Comparison of ENCODE assay signal across 22 cellular contexts in the genomic region with DNA sequence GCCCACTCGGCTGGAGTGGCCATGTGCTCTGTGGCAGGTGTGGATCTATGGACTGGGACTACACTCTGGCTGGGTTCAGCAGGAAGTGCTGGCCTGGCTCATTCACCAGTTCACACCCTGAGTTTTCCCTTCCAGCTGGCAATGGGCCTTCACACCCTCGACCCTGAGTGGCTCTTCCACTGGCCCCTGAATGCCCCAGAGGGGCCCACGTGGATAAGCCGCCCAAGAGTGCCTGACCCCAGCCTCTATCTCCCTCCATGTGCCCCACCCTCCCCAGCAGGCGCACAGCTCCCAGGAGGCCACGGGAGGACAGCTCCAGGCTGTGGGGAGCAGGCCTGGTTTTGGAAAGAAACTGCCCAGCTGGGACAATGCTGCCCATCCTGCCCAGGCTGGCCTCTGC.
DNase-seq lines count a peak whose midpoint lies in the region; ATAC-seq, FAIRE-seq and TF ChIP-seq lines count a peak whose summit lies in the region.
"Had no signal": no experiment of that assay in that cellular context is flagged by ENCODE, and none has a peak within 500 bp of the region (broad histone marks: within the 10 kb centered on the region; RNA-seq: fewer than 3 reads in every experiment).

No MANE protein-coding gene starts in this region.

- in situ Hi-C loops in IMR-90 (cut with MboI; ENCODE audit: low sequenced_read_pairs): no loop called here

- H2BK15ac ChIP-seq in IMR-90 (ENCODE audit: low read depth, low read length): no peak overlapping the region

- peak overlapping the region; percentile 40 for H2AFZ ChIP-seq in IMR-90 (replicated peaks; ENCODE audit: low read length, poor library complexity)

- no peak overlapping the region for H4K5ac ChIP-seq in IMR-90 (ENCODE audit: low read depth, low read length)

- H2AK5ac ChIP-seq in IMR-90 (ENCODE audit: low read depth, low read length): no peak overlapping the region; the same call in 1 of the 2 replicates

- no peaks in the 10 kb centered on the region for H3K9me3 Mint-ChIP-seq in endothelial cell (ENCODE audit: unreplicated experiment)
- H3K9me3 Mint-ChIP-seq: CD8-positive, alpha-beta T cell; H9 had no signal

- intact Hi-C loops in IMR-90 (cut with micrococcal nuclease) (no loop called here), kidney (cut with DNase I) (no loop called here), testis (cut with DNase I; ENCODE audit: low total_unique reads) (no loop called here)

- no peak overlapping the region for H3K14ac ChIP-seq in IMR-90 (replicated peaks; ENCODE audit: low read depth, low read length)

- no peaks in the 10 kb centered on the region for H4K20me1 ChIP-seq in IMR-90 (ENCODE audit: insufficient read depth, low read length)

- H3K36me3 Mint-ChIP-seq in endothelial cell (ENCODE audit: low read depth, unreplicated experiment): no peaks in the 10 kb centered on the region
- H3K36me3 Mint-ChIP-seq: CD8-positive, alpha-beta T cell had no signal

- WGBS in IMR-90 (ENCODE audit: extremely low coverage in 2 of 2, insufficient read length in 1 of 2), 2 experiments: no CpG with 5 or more reads among the region's 6 CpGs
- 58 to 67% methylated on average over 5 to 6 of the region's 6 CpGs for WGBS in testis, 2 donors

- POLR2A ChIA-PET in IMR-90 (lab: Charles Lee; ENCODE audit: unreplicated experiment): no interaction called here

- dilution Hi-C loops in IMR-90 (cut with HindIII; ENCODE audit: low sequenced_read_pairs, unreplicated experiment): no loop called here

- no peak overlapping the region for H3K27ac Mint-ChIP-seq in endothelial cell (ENCODE audit: unreplicated experiment)
- H3K27ac Mint-ChIP-seq: CD8-positive, alpha-beta T cell; H9 had no signal

- H3K9me3 ChIP-seq in IMR-90 (ENCODE audit: control insufficient read depth, insufficient read depth, low read length) (no peaks in the 10 kb centered on the region), kidney (ENCODE audit: control insufficient read depth in 1 of 2, low read length in 2 of 2) (no peaks in the 10 kb centered on the region), testis (no peaks in the 10 kb centered on the region)

- H2AK9ac ChIP-seq in IMR-90 (replicated peaks; ENCODE audit: low read depth, low read length, poor library complexity): no peak overlapping the region

- H2BK5ac ChIP-seq in IMR-90 (ENCODE audit: low read depth, low read length, poor library complexity, severe bottlenecking): no peak overlapping the region

- H3K4me3 Mint-ChIP-seq in endothelial cell (ENCODE audit: unreplicated experiment): no peak overlapping the region
- H3K4me3 Mint-ChIP-seq: CD8-positive, alpha-beta T cell; H9 had no signal

- BruUV-seq in IMR-90 (replicated peaks; lab: Mats Ljungman, UMichigan): no TSS peak

- no peaks in the 10 kb centered on the region for H3K79me1 ChIP-seq in IMR-90 (ENCODE audit: low read depth in 1 of 2, low read length in 2 of 2)

- H3K27ac ChIP-seq in IMR-90 (ENCODE audit: insufficient read depth, low read length) (no peak overlapping the region), kidney (ENCODE audit: low read depth in 2 of 2, low read length in 2 of 2) (no peak overlapping the region), testis (no peak overlapping the region)
- H3K27ac ChIP-seq: 22Rv1, HL-60 had no signal

- no peaks in the 10 kb centered on the region for H3K9me1 ChIP-seq in IMR-90 (ENCODE audit: insufficient read depth, low read length)

- H2BK120ac ChIP-seq in IMR-90 (ENCODE audit: low read depth, low read length): no peak overlapping the region

- H3K4me2 ChIP-seq in IMR-90 (ENCODE audit: low read depth, low read length): no peak overlapping the region

- TF ChIP-seq POLR2A in IMR-90 (IDR thresholded peaks at IDR 0.05; ENCODE audit: low read depth, low read length) (no peak), testis (IDR thresholded peaks at IDR 0.05) (no peak)

- TF ChIP-seq RAD21 in IMR-90 (IDR thresholded peaks at IDR 0.05; ENCODE audit: low read length): no peak

- H3K18ac ChIP-seq in IMR-90 (ENCODE audit: low read depth, low read length): no peak overlapping the region

- no peak for ATAC-seq in IMR-90 (ENCODE audit: low read depth)
- ATAC-seq: CD8-positive, alpha-beta T cell; GM12878 had no signal

- CTCF ChIA-PET in IMR-90 (lab: Yijun Ruan, JAX): no interaction called here

- FAIRE-seq in kidney (lab: Jason Lieb, UNC): no peak
- FAIRE-seq: GM12878, HepG2 had no signal

- DNase-seq in NCI-H1092 treated with DMSO at 0.1 percent for 48 hours (lab: John Stamatoyannopoulos, UW) (peak; percentile 12), NCI-H1092 (lab: John Stamatoyannopoulos, UW) (no peak), IMR-90 (no peak), kidney (peak; percentile 46), testis (peak; percentile 50), endothelial cell (ENCODE audit: low spot score) (no peak), cerebellar cortex (ENCODE audit: low spot score) (no peak), iPS-NIHi11 (ENCODE audit: low spot score) (no peak)
- DNase-seq: ACHN; C1 segment of cervical spinal cord; CD8-positive, alpha-beta T cell; DND-41; KBM-7; MM.1S; NCI-H1048; NCI-H1436 treated with DMSO at 0.1 percent for 48 hours; NCI-H1930 had no signal

- no peak overlapping the region for H4K91ac ChIP-seq in IMR-90 (ENCODE audit: insufficient read depth, low read depth, low read length)

- H3K36me3 ChIP-seq in IMR-90 (ENCODE audit: control insufficient read depth, insufficient read depth, low read length): no peaks in the 10 kb centered on the region
- no peaks in the 10 kb centered on the region for H3K36me3 ChIP-seq in kidney (ENCODE audit: control insufficient read depth in 1 of 2, insufficient read depth in 2 of 2, low read length in 2 of 2)
- H3K36me3 ChIP-seq in testis (ENCODE audit: low read depth, missing control alignments): no peaks in the 10 kb centered on the region

- H3K4me1 ChIP-seq in IMR-90 (ENCODE audit: control insufficient read depth, insufficient read depth, low read length): no peaks in the 10 kb centered on the region
- H3K4me1 ChIP-seq in kidney (ENCODE audit: control insufficient read depth in 1 of 2, insufficient read depth in 1 of 2, low read depth in 1 of 2, low read length in 2 of 2): no peaks in the 10 kb centered on the region
- H3K4me1 ChIP-seq in testis: peaks cover 9% of the 10 kb centered on the region

- H2BK20ac ChIP-seq in IMR-90 (ENCODE audit: low read depth, low read length): no peak overlapping the region

- no peak overlapping the region for H4K8ac ChIP-seq in IMR-90 (ENCODE audit: low read depth in 2 of 2, low read length in 2 of 2)

- H3K27me3 ChIP-seq in IMR-90 (ENCODE audit: control insufficient read depth, insufficient read depth, low read length) (peaks cover 33% of the 10 kb centered on the region), testis (no peaks in the 10 kb centered on the region)

- no peak overlapping the region for H3K56ac ChIP-seq in IMR-90 (ENCODE audit: extremely low read depth, insufficient read depth, low read length)

- H3K4me3 ChIP-seq in IMR-90 (ENCODE audit: insufficient read depth, low read depth, low read length) (no peak overlapping the region), kidney (ENCODE audit: low read length in 2 of 2) (no peak overlapping the region), testis (no peak overlapping the region)
- H3K4me3 ChIP-seq: GM12878 had no signal

- peaks cover 9% of the 10 kb centered on the region for H3K27me3 Mint-ChIP-seq in endothelial cell (ENCODE audit: unreplicated experiment)

- H3K4me1 Mint-ChIP-seq in endothelial cell (ENCODE audit: unreplicated experiment): peaks cover 4% of the 10 kb centered on the region

- H3K9ac ChIP-seq in IMR-90 (ENCODE audit: low read depth, low read length) (no peak overlapping the region), kidney (ENCODE audit: low read length in 2 of 2) (no peak overlapping the region)

- no peak overlapping the region for H3K23ac ChIP-seq in IMR-90 (ENCODE audit: low read depth, low read length)

- no peak for TF ChIP-seq CTCF in IMR-90 (conservative IDR thresholded peaks at IDR 0.05; ENCODE audit: low read depth, low read length)
- TF ChIP-seq CTCF in kidney (IDR thresholded peaks at IDR 0.05; ENCODE audit: borderline replicate concordance, extremely low read depth, insufficient read depth): no peak
- no peak for TF ChIP-seq CTCF in testis (IDR thresholded peaks at IDR 0.05)
- no peak for TF ChIP-seq CTCF in endothelial cell (IDR thresholded peaks at IDR 0.05; ENCODE audit: unreplicated experiment)

- no peak overlapping the region for H3K4ac ChIP-seq in IMR-90 (ENCODE audit: low read depth, low read length)

TF ChIP-seq in IMR-90, 13 proteins besides CTCF, POLR2A, EP300 and RAD21 (continues in another document):
- TF ChIP-seq CHD1 (IDR thresholded peaks at IDR 0.05; ENCODE audit: low read depth, low read length): no peak
- no peak for TF ChIP-seq MAFK (IDR thresholded peaks at IDR 0.05; ENCODE audit: low read depth, low read length)
- no peak for TF ChIP-seq NFE2L2 (IDR thresholded peaks at IDR 0.05; ENCODE audit: low read depth, low read length)
- no peak for TF ChIP-seq FOS (IDR thresholded peaks at IDR 0.05; ENCODE audit: low read depth, low read length)
- TF ChIP-seq, protein P1, sequence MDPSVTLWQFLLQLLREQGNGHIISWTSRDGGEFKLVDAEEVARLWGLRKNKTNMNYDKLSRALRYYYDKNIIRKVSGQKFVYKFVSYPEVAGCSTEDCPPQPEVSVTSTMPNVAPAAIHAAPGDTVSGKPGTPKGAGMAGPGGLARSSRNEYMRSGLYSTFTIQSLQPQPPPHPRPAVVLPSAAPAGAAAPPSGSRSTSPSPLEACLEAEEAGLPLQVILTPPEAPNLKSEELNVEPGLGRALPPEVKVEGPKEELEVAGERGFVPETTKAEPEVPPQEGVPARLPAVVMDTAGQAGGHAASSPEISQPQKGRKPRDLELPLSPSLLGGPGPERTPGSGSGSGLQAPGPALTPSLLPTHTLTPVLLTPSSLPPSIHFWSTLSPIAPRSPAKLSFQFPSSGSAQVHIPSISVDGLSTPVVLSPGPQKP (IDR thresholded peaks at IDR 0.05; ENCODE audit: borderline replicate concordance, low read depth, low read length): no peak
- no peak for TF ChIP-seq MXI1 (IDR thresholded peaks at IDR 0.05; ENCODE audit: borderline replicate concordance, low read depth, low read length)
- no peak for TF ChIP-seq CEBPB (IDR thresholded peaks at IDR 0.05; ENCODE audit: low read depth, low read length)
- TF ChIP-seq RCOR1 (IDR thresholded peaks at IDR 0.05; ENCODE audit: insufficient replicate concordance, low read length): no peak
- TF ChIP-seq, protein P2, sequence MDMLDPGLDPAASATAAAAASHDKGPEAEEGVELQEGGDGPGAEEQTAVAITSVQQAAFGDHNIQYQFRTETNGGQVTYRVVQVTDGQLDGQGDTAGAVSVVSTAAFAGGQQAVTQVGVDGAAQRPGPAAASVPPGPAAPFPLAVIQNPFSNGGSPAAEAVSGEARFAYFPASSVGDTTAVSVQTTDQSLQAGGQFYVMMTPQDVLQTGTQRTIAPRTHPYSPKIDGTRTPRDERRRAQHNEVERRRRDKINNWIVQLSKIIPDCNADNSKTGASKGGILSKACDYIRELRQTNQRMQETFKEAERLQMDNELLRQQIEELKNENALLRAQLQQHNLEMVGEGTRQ (IDR thresholded peaks at IDR 0.05; ENCODE audit: low read depth, low read length): no peak
- no peak for TF ChIP-seq BHLHE40 (IDR thresholded peaks at IDR 0.05; ENCODE audit: low read depth, low read length)
- TF ChIP-seq MAZ (IDR thresholded peaks at IDR 0.05; ENCODE audit: borderline replicate concordance, low read depth, low read length): no peak
- TF ChIP-seq SMC3 (IDR thresholded peaks at IDR 0.05; ENCODE audit: low read depth, low read length): no peak

Comparison
In these comparisons a context has a peak if more than half of its experiments do, and no peak if none do; other contexts are left out.
1. DNase-seq: peak in NCI-H1092 treated with DMSO at 0.1 percent for 48 hours (single experiment), kidney (single experiment) and testis (single experiment); none in NCI-H1092 (single experiment), IMR-90 (single experiment), endothelial cell (single experiment), cerebellar cortex (single experiment) and iPS-NIHi11 (single experiment).